Comparison of ENCODE assay signal across 25 cellular contexts in the genomic region with DNA sequence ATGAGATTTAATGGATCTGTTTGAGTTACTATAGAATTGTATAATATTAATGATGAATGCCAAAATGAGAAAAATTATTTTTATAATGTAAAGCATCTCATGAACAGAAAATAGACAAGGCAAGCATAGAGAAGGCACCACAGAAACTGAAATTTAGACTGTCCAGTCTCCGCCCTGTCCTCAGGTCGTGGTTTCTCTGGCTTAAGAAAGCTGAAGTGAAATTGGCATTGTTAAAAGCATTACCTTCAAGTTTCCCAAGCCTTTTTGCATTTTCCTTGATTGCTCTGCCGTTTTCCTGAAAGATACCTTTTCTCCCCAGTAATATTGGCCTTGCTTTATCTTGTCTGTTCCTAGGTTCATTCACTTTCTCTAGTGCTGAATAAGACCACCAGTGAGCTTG.
"Had no signal": no experiment of that assay in that cellular context is flagged by ENCODE, and none has a peak within 500 bp of the region (broad histone marks: within the 10 kb centered on the region; RNA-seq: fewer than 3 reads in every experiment).

No MANE protein-coding gene starts in this region.

- DNase-seq: activated B cell treated with CpG ODN at 0.5 μM for 24 hours; activated CD4-positive, alpha-beta T cell treated with anti-CD3 and anti-CD28 coated beads, Interleukin-2, amount 50 U/mL, for 1 hour; activated CD8-positive, alpha-beta T cell treated with anti-CD3 and anti-CD28 coated beads for 36 hours; activated gamma-delta T cell treated with Interleukin-2 at 50 U/mL for 16 hours; activated naive CD4-positive, alpha-beta T cell treated with anti-CD3 and anti-CD28 coated beads, Interleukin-2, amount 50 U/mL, for 16 hours; activated T-cell treated with anti-CD3 and anti-CD28 coated beads, Interleukin-2, amount 50 U/mL, for 4 hours; amniotic stem cell; caudate nucleus; cortex of kidney; islet precursor cell; left ventricle myocardium inferior; mesendoderm; natural killer cell; occipital lobe; psoas muscle; stimulated activated CD4-positive, alpha-beta T cell treated with anti-CD3 and anti-CD28 coated beads, Interleukin-1b, Interleukin-23, amount 100 ng/mL, for 48 hours; stimulated activated naive CD4-positive, alpha-beta T cell had no signal

- ATAC-seq: activated CD8-positive, alpha-beta T cell treated with anti-CD3 and anti-CD28 coated beads for 36 hours; activated T-cell treated with anti-CD3 and anti-CD28 coated beads, Interleukin-2, amount 50 U/mL, for 4 hours; activated T-helper 17 cell treated with anti-CD3 and anti-CD28 coated beads, Interleukin-2, amount 50 U/mL, for 72 hours; gastroesophageal sphincter; natural killer cell; psoas muscle had no signal

- H3K79me2 ChIP-seq: hepatocyte had no signal

- H3K4me2 ChIP-seq: hepatocyte, neural progenitor cell, smooth muscle cell had no signal

- H3K36me3 ChIP-seq: neural progenitor cell had no signal

- H3K4me3 ChIP-seq: gastroesophageal sphincter, hepatocyte, left ventricle myocardium inferior, lung, neural progenitor cell, psoas muscle, smooth muscle cell, tibial nerve had no signal

- H3K27ac ChIP-seq: gastroesophageal sphincter, hepatocyte, left ventricle myocardium inferior, neural progenitor cell, parathyroid adenoma, psoas muscle, tibial nerve had no signal

- H2AFZ ChIP-seq: hepatocyte, neural progenitor cell, parathyroid adenoma had no signal

- H3K27me3 ChIP-seq: gastroesophageal sphincter, hepatocyte, neural progenitor cell, tibial nerve had no signal

- H3K9me3 ChIP-seq: gastroesophageal sphincter, left ventricle myocardium inferior, psoas muscle, tibial nerve had no signal

- H3K9ac ChIP-seq: neural progenitor cell, parathyroid adenoma had no signal

- H3K4me1 ChIP-seq: gastroesophageal sphincter, neural progenitor cell, parathyroid adenoma, psoas muscle had no signal
